In the genomic region with DNA sequence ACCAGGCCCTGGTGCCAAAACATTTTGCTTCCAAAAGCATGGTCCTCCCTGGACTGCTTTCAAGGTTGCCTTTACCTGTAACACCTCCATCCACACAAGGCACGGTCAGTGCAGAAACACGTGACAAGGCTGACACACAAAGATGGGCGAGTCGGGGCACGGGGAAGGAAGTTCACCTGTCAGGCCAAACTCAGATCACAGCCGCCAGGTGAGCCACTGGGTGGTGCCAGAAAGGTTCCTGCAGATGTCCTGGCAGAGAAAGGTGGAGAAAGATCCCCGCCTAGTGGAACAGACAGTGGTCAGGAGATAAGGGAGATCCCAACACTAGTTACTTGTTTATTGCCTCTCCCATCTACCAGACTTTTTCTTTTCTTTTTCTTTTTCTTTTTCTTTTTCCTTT, we compare ENCODE assay signal across 11 cellular contexts.
DNase-seq lines count a peak whose midpoint lies in the region; ATAC-seq, FAIRE-seq and TF ChIP-seq lines count a peak whose summit lies in the region.
"Had no signal": no experiment of that assay in that cellular context is flagged by ENCODE, and none has a peak within 500 bp of the region (broad histone marks: within the 10 kb centered on the region; RNA-seq: fewer than 3 reads in every experiment).

No MANE protein-coding gene starts in this region.

- POLR2A ChIA-PET in K562 (lab: Yijun Ruan, JAX) = no interaction called here

- in situ Hi-C loops in K562 (cut with MboI) = no loop called here

- H3K9me1 ChIP-seq in K562 (ENCODE audit: control insufficient read depth, insufficient read depth, low read length) = no peaks in the 10 kb centered on the region

- no peak for ATAC-seq in K562
- no peak for ATAC-seq in HG02678 (IDR thresholded peaks at IDR 0.05; ENCODE audit: unreplicated experiment)
- ATAC-seq: heart right ventricle had no signal

- H3K27me3 ChIP-seq in K562 (ENCODE audit: control insufficient read depth in 2 of 2, insufficient read depth in 2 of 2, low read length in 2 of 2) = no peaks in the 10 kb centered on the region; a peak in 1 of 5 replicates
- no peaks in the 10 kb centered on the region for H3K27me3 ChIP-seq in tibial nerve

- no peak overlapping the region for H3K4me3 Mint-ChIP-seq in neural crest cell
- H3K4me3 Mint-ChIP-seq: stimulated activated naive CD8-positive, alpha-beta T cell treated with anti-CD3 and anti-CD28 coated beads, Interleukin-15, Interleukin-2, amounts not matched to agents 100 ng/mL and 50 ng/mL, for 24 hours had no signal

- H3K4me1 Mint-ChIP-seq in neural crest cell = no peaks in the 10 kb centered on the region

- intact Hi-C loops in K562 (cut with micrococcal nuclease) = no loop called here

- WGBS in K562 (ENCODE audit: insufficient coverage, low coverage, missing lambda C conversion rate) = 0% methylated on average over 6 of the region's 7 CpGs
- WGBS in tibial nerve, 2 donors = 41 to 52% methylated on average over 7 of the region's 7 CpGs

- peaks cover 8% of the 10 kb centered on the region for H3K27me3 Mint-ChIP-seq in neural crest cell (ENCODE audit: low read depth)

- H3K36me3 ChIP-seq in K562 (ENCODE audit: control insufficient read depth, insufficient read depth, low read length) = no peaks in the 10 kb centered on the region
- H3K36me3 ChIP-seq in tibial nerve = no peaks in the 10 kb centered on the region
- H3K36me3 ChIP-seq: heart right ventricle had no signal

- H3K36me3 Mint-ChIP-seq in neural crest cell (ENCODE audit: low read depth) = no peaks in the 10 kb centered on the region

- no peak overlapping the region for H2AFZ ChIP-seq in K562 (ENCODE audit: low read depth, low read length)

- no peak overlapping the region for H3K9ac ChIP-seq in K562 (ENCODE audit: insufficient read depth in 1 of 2, low read depth in 2 of 2, low read length in 2 of 2)

- no peak overlapping the region for H3K4me2 ChIP-seq in K562 (ENCODE audit: insufficient read depth, low read length)

- H3K9me3 Mint-ChIP-seq in neural crest cell = no peaks in the 10 kb centered on the region
- H3K9me3 Mint-ChIP-seq: stimulated activated naive CD8-positive, alpha-beta T cell treated with anti-CD3 and anti-CD28 coated beads, Interleukin-15, Interleukin-2, amounts not matched to agents 100 ng/mL and 50 ng/mL, for 24 hours had no signal

- H3K4me3 ChIP-seq in K562 (no peak overlapping the region), tibial nerve (no peak overlapping the region)
- H3K4me3 ChIP-seq: heart right ventricle had no signal

- H3K9me3 ChIP-seq in K562 (replicated peaks; ENCODE audit: control insufficient read depth, insufficient read depth, low read depth, low read length) = no peaks in the 10 kb centered on the region
- peaks cover 0 to 20% (median 0%) of the 10 kb centered on the region in 4 donors for H3K9me3 ChIP-seq in tibial nerve

- TF ChIP-seq RAD21 in K562 (CRISPR knock-in tag; conservative IDR thresholded peaks at IDR 0.05 in 1 of 2, IDR thresholded peaks at IDR 0.05 in 1 of 2) = peak in 1 of 2 experiments; percentile 47; a peak in 2 of 4 replicates

- H3K4me1 ChIP-seq in K562 (replicated peaks in 1 of 2; ENCODE audit: control insufficient read depth in 2 of 2, insufficient read depth in 2 of 2, low read length in 2 of 2) (no peaks in the 10 kb centered on the region), tibial nerve (no peaks in the 10 kb centered on the region)
- H3K4me1 ChIP-seq: heart right ventricle had no signal

- no TSS peak for BruUV-seq in K562 (replicated peaks; lab: Mats Ljungman, UMichigan)

- peak; percentile 34 to 73 (median 55); a peak in 5 of 6 replicates for TF ChIP-seq CTCF in K562 (IDR thresholded peaks at IDR 0.05 in 2 of 3, conservative IDR thresholded peaks at IDR 0.05 in 1 of 3; ENCODE audit: insufficient read depth in 2 of 3, low read depth in 1 of 3, low read length in 3 of 3)
- TF ChIP-seq CTCF in neural crest cell (conservative IDR thresholded peaks at IDR 0.05) = peak; percentile 59
- no peak for TF ChIP-seq CTCF in tibial nerve (IDR thresholded peaks at IDR 0.05)

- no peaks in the 10 kb centered on the region for H3K79me2 ChIP-seq in K562 (ENCODE audit: control insufficient read depth, insufficient read depth, low read length)

- no peak overlapping the region for H3K27ac Mint-ChIP-seq in neural crest cell (ENCODE audit: unreplicated experiment)
- H3K27ac Mint-ChIP-seq: stimulated activated naive CD8-positive, alpha-beta T cell treated with anti-CD3 and anti-CD28 coated beads, Interleukin-15, Interleukin-2, amounts not matched to agents 100 ng/mL and 50 ng/mL, for 24 hours had no signal

- no peaks in the 10 kb centered on the region for H4K20me1 ChIP-seq in K562 (replicated peaks; ENCODE audit: control insufficient read depth, insufficient read depth, low read length)

- CTCF ChIA-PET in K562 (lab: Yijun Ruan, JAX; ENCODE audit: low intra/inter-chr PET ratio) = no interaction called here

- no peak for TF ChIP-seq POLR2A in K562 (conservative IDR thresholded peaks at IDR 0.05)
- no peak for TF ChIP-seq POLR2A in tibial nerve (IDR thresholded peaks at IDR 0.05)

- no peak for FAIRE-seq in K562 (lab: Jason Lieb, UNC)

- DNase-seq in NCI-H1417 (lab: John Stamatoyannopoulos, UW) = peak; percentile 37 to 80 (median 61)
- DNase-seq in NCI-H1417 treated with DMSO at 0.1 percent for 48 hours (lab: John Stamatoyannopoulos, UW) = no peak
- peak; percentile 27 for DNase-seq in NCI-H2107 (lab: John Stamatoyannopoulos, UW)
- peak in 2 of 4 experiments; percentile 4 to 9 for DNase-seq in K562 (ENCODE audit: extremely low read depth in 1 of 4, low spot score in 3 of 4)
- DNase-seq in neural crest cell (ENCODE audit: low read depth, low spot score) = no peak
- DNase-seq in T-helper 2 cell = no peak
- DNase-seq in tibial nerve (ENCODE audit: low spot score in 2 of 2) = no peak
- DNase-seq: activated CD4-positive, alpha-beta T cell treated with anti-CD3 and anti-CD28 coated beads for 1 hour; heart right ventricle had no signal

- TF ChIP-seq EP300 in K562 (IDR thresholded peaks at IDR 0.05; ENCODE audit: low read length) = no peak
- TF ChIP-seq EP300 in tibial nerve (IDR thresholded peaks at IDR 0.05) = no peak

- H3K27ac ChIP-seq in K562 (ENCODE audit: extremely low read depth, low read depth, low read length) (no peak overlapping the region), tibial nerve (no peak overlapping the region)
- H3K27ac ChIP-seq: heart right ventricle had no signal

TF ChIP-seq in K562, 482 proteins besides CTCF, POLR2A, EP300 and RAD21:
- TF ChIP-seq ZSCAN32 (CRISPR knock-in tag; IDR thresholded peaks at IDR 0.05) = no peak
- TF ChIP-seq, protein P1, sequence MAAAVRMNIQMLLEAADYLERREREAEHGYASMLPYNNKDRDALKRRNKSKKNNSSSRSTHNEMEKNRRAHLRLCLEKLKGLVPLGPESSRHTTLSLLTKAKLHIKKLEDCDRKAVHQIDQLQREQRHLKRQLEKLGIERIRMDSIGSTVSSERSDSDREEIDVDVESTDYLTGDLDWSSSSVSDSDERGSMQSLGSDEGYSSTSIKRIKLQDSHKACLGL (CRISPR knock-in tag; IDR thresholded peaks at IDR 0.05; ENCODE audit: borderline replicate concordance, poor library complexity, severe bottlenecking) = no peak
- TF ChIP-seq TARDBP (IDR thresholded peaks at IDR 0.05) = no peak

Comparison
In these comparisons a context has a peak if more than half of its experiments do, and no peak if none do; other contexts are left out.
1. DNase-seq: peak in NCI-H1417 (3 of 3) and NCI-H2107 (single experiment); none in NCI-H1417 treated with DMSO at 0.1 percent for 48 hours (single experiment), neural crest cell (single experiment), T-helper 2 cell (0 of 5) and tibial nerve (0 of 2).
2. CTCF ChIP-seq: peak in K562 (3 of 3) and neural crest cell (single experiment); none in tibial nerve (0 of 5).